ENCODE assay signal across 8 cellular contexts in genomic region chr19:13588953-13589833, GRCh38.
DNase-seq lines count a peak whose midpoint lies in the region; ATAC-seq, FAIRE-seq and TF ChIP-seq lines count a peak whose summit lies in the region.

No MANE protein-coding gene starts in this region.

- no peaks in the 10 kb centered on the region for H3K27me3 ChIP-seq in bronchial epithelial cell (ENCODE audit: control insufficient read depth, insufficient read depth, low read length)

- H3K9ac ChIP-seq in kidney (ENCODE audit: low read length in 2 of 2): no peak overlapping the region

- no peak for ATAC-seq in HG03565 (IDR thresholded peaks at IDR 0.05; ENCODE audit: unreplicated experiment)

- intact Hi-C loops in kidney (cut with DNase I): loop anchor here (10.0 kb wide), 1 partner anchor 304 kb away; no protein-coding TSS in a partner anchor

- H3K36me3 ChIP-seq in bronchial epithelial cell (ENCODE audit: control insufficient read depth, insufficient read depth, low read length) (no peaks in the 10 kb centered on the region), kidney (ENCODE audit: control insufficient read depth in 1 of 2, insufficient read depth in 2 of 2, low read length in 2 of 2) (no peaks in the 10 kb centered on the region)

- no peaks in the 10 kb centered on the region for H3K9me3 ChIP-seq in kidney (ENCODE audit: control insufficient read depth in 1 of 2, low read length in 2 of 2)

- FAIRE-seq in bronchial epithelial cell (lab: Jason Lieb, UNC) (no peak), kidney (lab: Jason Lieb, UNC) (no peak)

- H3K27ac ChIP-seq in kidney (ENCODE audit: low read depth in 2 of 2, low read length in 2 of 2): no peak overlapping the region

- TF ChIP-seq CTCF in bronchial epithelial cell (IDR thresholded peaks at IDR 0.05; ENCODE audit: insufficient read depth, low read length, severe bottlenecking) (peak; percentile 96), kidney (IDR thresholded peaks at IDR 0.05; ENCODE audit: borderline replicate concordance, extremely low read depth, insufficient read depth) (peak; percentile 84)

- no peaks in the 10 kb centered on the region for H3K4me1 ChIP-seq in kidney (ENCODE audit: control insufficient read depth in 1 of 2, insufficient read depth in 1 of 2, low read depth in 1 of 2, low read length in 2 of 2)

- H3K4me3 ChIP-seq in bronchial epithelial cell (ENCODE audit: low read depth, low read length): no peak overlapping the region
- H3K4me3 ChIP-seq in kidney (ENCODE audit: low read length in 2 of 2): no peak overlapping the region

- DNase-seq in NCI-H2029 (lab: John Stamatoyannopoulos, UW): peak; percentile 50
- DNase-seq in NCI-H2029 treated with DMSO at 0.1 percent for 48 hours (lab: John Stamatoyannopoulos, UW): no peak
- DNase-seq in NCI-H128 (lab: John Stamatoyannopoulos, UW; ENCODE audit: unreplicated experiment): peak; percentile 41
- peak; percentile 65 to 80 (median 70) for DNase-seq in activated CD4-positive, CD25-positive, alpha-beta regulatory T cell (lab: John Stamatoyannopoulos, UW)
- peak; percentile 8 for DNase-seq in bronchial epithelial cell (ENCODE audit: low read depth)
- DNase-seq in kidney: peak; percentile 86
- DNase-seq in stimulated activated CD4-positive, alpha-beta T cell treated with anti-CD3 and anti-CD28 coated beads, Interleukin-1b, Interleukin-23, amount 100 ng/mL, for 48 hours: peak; percentile 82
